Comparison of ENCODE assay signal across 13 cellular contexts in the genomic region with DNA sequence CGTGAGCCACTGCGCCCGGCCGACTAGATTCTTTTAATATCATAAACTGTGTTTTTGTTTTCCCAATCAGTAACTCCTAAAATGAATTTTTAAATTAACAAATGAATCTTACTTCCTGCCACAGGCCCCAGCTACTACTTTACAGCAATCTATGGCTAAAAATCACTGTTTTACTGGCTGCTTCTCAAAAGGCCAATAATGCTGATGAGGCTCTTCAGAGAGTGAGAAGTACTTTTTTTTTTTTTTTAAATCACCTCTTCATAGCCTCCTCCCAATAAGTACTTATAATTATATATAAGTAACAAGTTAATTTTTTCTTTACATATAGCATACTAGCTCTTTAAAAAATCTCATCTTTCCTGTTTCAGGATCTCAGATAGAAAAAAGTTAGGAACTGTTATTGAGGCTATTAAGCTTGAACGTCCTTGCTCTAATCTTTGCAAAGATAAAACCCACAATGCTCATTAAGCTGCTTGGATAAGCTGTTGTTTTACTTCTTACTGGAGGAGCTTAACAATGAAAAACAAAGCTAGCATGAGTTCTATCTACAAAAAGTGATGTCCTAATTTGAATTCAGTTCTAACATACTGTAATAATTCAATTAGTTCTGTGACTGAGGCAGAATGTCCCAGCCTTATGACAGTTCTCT.
"Had no signal": no experiment of that assay in that cellular context is flagged by ENCODE, and none has a peak within 500 bp of the region (broad histone marks: within the 10 kb centered on the region; RNA-seq: fewer than 3 reads in every experiment).

No MANE protein-coding gene starts in this region.

- H3K36me3 Mint-ChIP-seq: activated naive CD4-positive, alpha-beta T cell treated with anti-CD3 and anti-CD28 coated beads, Interleukin-2, amount 10 ng/mL, durations not matched to agents 7 days and 5 days; naive B cell had no signal

- H3K4me1 Mint-ChIP-seq: activated naive CD4-positive, alpha-beta T cell treated with anti-CD3 and anti-CD28 coated beads, Interleukin-2, amount 10 ng/mL, durations not matched to agents 7 days and 5 days; activated T-helper 17 cell treated with anti-CD3 and anti-CD28 coated beads, Interleukin-2, amount 50 U/mL, for 72 hours; naive B cell; stimulated activated memory B cell treated with anti-CD40 and anti-IgM and Interleukin-4, amounts not matched to agents 10 μg/mL and 1 μg/mL and 100 μg/mL, for 72 hours had no signal

- H3K27me3 Mint-ChIP-seq: activated naive CD4-positive, alpha-beta T cell treated with anti-CD3 and anti-CD28 coated beads, Interleukin-2, amount 10 ng/mL, durations not matched to agents 7 days and 5 days; activated T-helper 17 cell treated with anti-CD3 and anti-CD28 coated beads, Interleukin-2, amount 50 U/mL, for 72 hours; naive B cell; stimulated activated memory B cell treated with anti-CD40 and anti-IgM and Interleukin-4, amounts not matched to agents 10 μg/mL and 1 μg/mL and 100 μg/mL, for 72 hours had no signal

- H3K27ac ChIP-seq: left lung, tibial nerve had no signal

- H3K9me3 Mint-ChIP-seq: activated naive CD4-positive, alpha-beta T cell treated with anti-CD3 and anti-CD28 coated beads, Interleukin-2, amount 10 ng/mL, durations not matched to agents 7 days and 5 days; activated T-helper 17 cell treated with anti-CD3 and anti-CD28 coated beads, Interleukin-2, amount 50 U/mL, for 72 hours; naive B cell; stimulated activated memory B cell treated with anti-CD40 and anti-IgM and Interleukin-4, amounts not matched to agents 10 μg/mL and 1 μg/mL and 100 μg/mL, for 72 hours had no signal

- DNase-seq: activated CD4-positive, alpha-beta T cell treated with anti-CD3 and anti-CD28 coated beads, Interleukin-2, amount 50 U/mL, for 1 hour; activated naive CD4-positive, alpha-beta T cell treated with anti-CD3 and anti-CD28 coated beads, Interleukin-2, amount 10 ng/mL, durations not matched to agents 7 days and 5 days; activated T-cell treated with anti-CD3 and anti-CD28 coated beads for 4 hours; dorsolateral prefrontal cortex; hippocampal formation; left lung; mammary epithelial cell; naive B cell; pancreas; stimulated activated CD4-positive, alpha-beta T cell treated with anti-CD3 and anti-CD28 coated beads, Interleukin-2, amount 100 ng/mL, for 48 hours had no signal

- H3K36me3 ChIP-seq: left lung, pancreas had no signal

- H3K4me1 ChIP-seq: left lung, tibial nerve had no signal

- H3K27me3 ChIP-seq: dorsolateral prefrontal cortex, left lung, pancreas, tibial nerve had no signal

- H3K27ac Mint-ChIP-seq: activated naive CD4-positive, alpha-beta T cell treated with anti-CD3 and anti-CD28 coated beads, Interleukin-2, amount 10 ng/mL, durations not matched to agents 7 days and 5 days; activated T-helper 17 cell treated with anti-CD3 and anti-CD28 coated beads, Interleukin-2, amount 50 U/mL, for 72 hours; stimulated activated memory B cell treated with anti-CD40 and anti-IgM and Interleukin-4, amounts not matched to agents 10 μg/mL and 1 μg/mL and 100 μg/mL, for 72 hours had no signal

- H3K4me3 ChIP-seq: dorsolateral prefrontal cortex, left lung, pancreas, tibial nerve had no signal

- H3K4me3 Mint-ChIP-seq: activated naive CD4-positive, alpha-beta T cell treated with anti-CD3 and anti-CD28 coated beads, Interleukin-2, amount 10 ng/mL, durations not matched to agents 7 days and 5 days; activated T-helper 17 cell treated with anti-CD3 and anti-CD28 coated beads, Interleukin-2, amount 50 U/mL, for 72 hours; naive B cell; stimulated activated memory B cell treated with anti-CD40 and anti-IgM and Interleukin-4, amounts not matched to agents 10 μg/mL and 1 μg/mL and 100 μg/mL, for 72 hours had no signal

- H3K9me3 ChIP-seq: left lung, pancreas, tibial nerve had no signal
